Comparison of ENCODE assay signal across 19 cellular contexts in genomic region chr22:23704062-23704461, GRCh38. TPM values are rescaled to one million over a fixed set of nuclear protein-coding genes. Genes with fewer than 3 reads are reported as not detected.
"Had no signal": no experiment of that assay in that cellular context is flagged by ENCODE, and none has a peak within 500 bp of the region (broad histone marks: within the 10 kb centered on the region; RNA-seq: fewer than 3 reads in every experiment).

No MANE protein-coding gene starts in this region.

- H3K4me3 ChIP-seq: SK-N-MC, thyroid gland, uterus had no signal

- H3K27me3 ChIP-seq: thyroid gland, uterus had no signal

- H3K9me3 Mint-ChIP-seq: neural crest cell had no signal

- H3K27ac ChIP-seq: SK-N-MC, thyroid gland, uterus had no signal

- H3K27me3 Mint-ChIP-seq: activated naive CD4-positive, alpha-beta T cell treated with anti-CD3 and anti-CD28 coated beads, Interleukin-2, amount 10 ng/mL, durations not matched to agents 7 days and 5 days had no signal

- H3K36me3 ChIP-seq: uterus had no signal

- H3K4me1 ChIP-seq: thyroid gland, uterus had no signal

- H3K9me3 ChIP-seq: thyroid gland, uterus had no signal

- H3K4me3 Mint-ChIP-seq: activated naive CD4-positive, alpha-beta T cell treated with anti-CD3 and anti-CD28 coated beads, Interleukin-2, amount 10 ng/mL, durations not matched to agents 7 days and 5 days; neural crest cell had no signal

- DNase-seq: activated CD8-positive, alpha-beta memory T cell treated with anti-CD3 and anti-CD28 coated beads for 24 hours; activated naive CD4-positive, alpha-beta T cell treated with anti-CD3 and anti-CD28 coated beads, Interleukin-2, amount 10 ng/mL, durations not matched to agents 7 days and 5 days; anterior cingulate cortex; dermis blood vessel endothelial cell; hippocampal formation; kidney glomerular epithelial cell; mesendoderm; stimulated activated CD4-positive, alpha-beta T cell treated with anti-CD3 and anti-CD28 coated beads, Interleukin-15, amount 100 ng/mL, for 24 hours; stimulated activated CD4-positive, alpha-beta T cell treated with anti-CD3 and anti-CD28 coated beads, Interleukin-4, amount 100 ng/mL, for 4 hours; thyroid gland; uterus had no signal

RNA-seq across cellular contexts. Expression of gene RGL4, which starts 13.2 kb away (rescaled TPM):
- total RNA-seq: dermis blood vessel endothelial cell, epithelial cell of proximal tubule, neural crest cell, osteocyte, renal cortical epithelial cell had no signal

RNA-seq across cellular contexts. Expression of gene VPREB3, which starts 50.2 kb away (rescaled TPM):
- total RNA-seq: cerebellum; dermis blood vessel endothelial cell; epithelial cell of proximal tubule; neural crest cell; osteocyte; renal cortical epithelial cell; skeletal muscle tissue; T-helper 2 cell treated with Interferon-gamma antibody and Interleukin-4, amounts not matched to agents 100 ng/mL and 5 ng/mL, for 36 hours; thyroid gland; uterus had no signal

RNA-seq across cellular contexts. Expression of gene C22orf15, which starts 58.7 kb away (rescaled TPM):
- total RNA-seq: cerebellum, dermis blood vessel endothelial cell, osteocyte, renal cortical epithelial cell, skeletal muscle tissue, thyroid gland had no signal
